11 cellular contexts compared by ENCODE assay signal in genomic region chr11:788953-789940, GRCh38. TPM values are rescaled to one million over a fixed set of nuclear protein-coding genes. Genes with fewer than 3 reads are reported as not detected.
DNase-seq lines count a peak whose midpoint lies in the region; ATAC-seq and TF ChIP-seq lines count a peak whose summit lies in the region.
"Had no signal": no experiment of that assay in that cellular context is flagged by ENCODE, and none has a peak within 500 bp of the region (broad histone marks: within the 10 kb centered on the region; RNA-seq: fewer than 3 reads in every experiment).

No MANE protein-coding gene starts in this region.

- peak overlapping the region; percentile 21 for H3K4me3 Mint-ChIP-seq in T-helper 1 cell treated with Interleukin-12 subunit alpha and Interleukin-12 subunit beta and Interleukin-4 antibody, amounts not matched to agents 30 μg/mL and 1 μg/mL, for 36 hours
- no peak overlapping the region for H3K4me3 Mint-ChIP-seq in natural killer cell treated with Interleukin-12 subunit alpha and Interleukin-12 subunit beta and Interleukin-15 and Interleukin-18, amount 100 ng/mL, for 72 hours
- H3K4me3 Mint-ChIP-seq: activated naive CD8-positive, alpha-beta T cell had no signal

- H3K9me3 Mint-ChIP-seq in T-helper 1 cell treated with Interleukin-12 subunit alpha and Interleukin-12 subunit beta and Interleukin-4 antibody, amounts not matched to agents 30 μg/mL and 1 μg/mL, for 36 hours = no peaks in the 10 kb centered on the region
- no peaks in the 10 kb centered on the region for H3K9me3 Mint-ChIP-seq in natural killer cell treated with Interleukin-12 subunit alpha and Interleukin-12 subunit beta and Interleukin-15 and Interleukin-18, amount 100 ng/mL, for 72 hours

- H3K4me3 ChIP-seq in cardiac fibroblast (replicated peaks in 1 of 2; ENCODE audit: low read depth in 2 of 2, low read length in 2 of 2) (peak overlapping the region; percentile 10 to 11), retinal pigment epithelial cell (ENCODE audit: low read length) (peak overlapping the region; percentile 44)
- H3K4me3 ChIP-seq: SJSA1 had no signal

- no peaks in the 10 kb centered on the region for H3K4me1 Mint-ChIP-seq in T-helper 1 cell treated with Interleukin-12 subunit alpha and Interleukin-12 subunit beta and Interleukin-4 antibody, amounts not matched to agents 30 μg/mL and 1 μg/mL, for 36 hours (ENCODE audit: low read depth)
- peaks cover 0 to 6% of the 10 kb centered on the region in 2 donors for H3K4me1 Mint-ChIP-seq in natural killer cell treated with Interleukin-12 subunit alpha and Interleukin-12 subunit beta and Interleukin-15 and Interleukin-18, amount 100 ng/mL, for 72 hours (ENCODE audit: low read depth in 2 of 2)

- H3K27ac Mint-ChIP-seq in T-helper 1 cell treated with Interleukin-12 subunit alpha and Interleukin-12 subunit beta and Interleukin-4 antibody, amounts not matched to agents 30 μg/mL and 1 μg/mL, for 36 hours = no peak overlapping the region
- H3K27ac Mint-ChIP-seq in natural killer cell treated with Interleukin-12 subunit alpha and Interleukin-12 subunit beta and Interleukin-15 and Interleukin-18, amount 100 ng/mL, for 72 hours = no peak overlapping the region
- H3K27ac Mint-ChIP-seq: activated naive CD8-positive, alpha-beta T cell had no signal

- peaks cover 3% of the 10 kb centered on the region for H3K36me3 Mint-ChIP-seq in T-helper 1 cell treated with Interleukin-12 subunit alpha and Interleukin-12 subunit beta and Interleukin-4 antibody, amounts not matched to agents 30 μg/mL and 1 μg/mL, for 36 hours (ENCODE audit: low read depth)
- H3K36me3 Mint-ChIP-seq in natural killer cell treated with Interleukin-12 subunit alpha and Interleukin-12 subunit beta and Interleukin-15 and Interleukin-18, amount 100 ng/mL, for 72 hours = no peaks in the 10 kb centered on the region
- H3K36me3 Mint-ChIP-seq: activated naive CD8-positive, alpha-beta T cell had no signal

- ATAC-seq in natural killer cell treated with Interleukin-12 subunit alpha and Interleukin-12 subunit beta and Interleukin-15 and Interleukin-18, amount 100 ng/mL, for 72 hours = no peak
- no peak for ATAC-seq in HG02759 (IDR thresholded peaks at IDR 0.05; ENCODE audit: unreplicated experiment)

- no peak for TF ChIP-seq CTCF in cardiac fibroblast (IDR thresholded peaks at IDR 0.05; ENCODE audit: low read depth, low read length)
- no peak for TF ChIP-seq CTCF in retinal pigment epithelial cell (conservative IDR thresholded peaks at IDR 0.05; ENCODE audit: low read depth, low read length)

- no peaks in the 10 kb centered on the region for H3K27me3 Mint-ChIP-seq in T-helper 1 cell treated with Interleukin-12 subunit alpha and Interleukin-12 subunit beta and Interleukin-4 antibody, amounts not matched to agents 30 μg/mL and 1 μg/mL, for 36 hours (ENCODE audit: low read depth)
- H3K27me3 Mint-ChIP-seq in natural killer cell treated with Interleukin-12 subunit alpha and Interleukin-12 subunit beta and Interleukin-15 and Interleukin-18, amount 100 ng/mL, for 72 hours = no peaks in the 10 kb centered on the region
- H3K27me3 Mint-ChIP-seq: activated naive CD8-positive, alpha-beta T cell had no signal

- DNase-seq in T-helper 1 cell (no peak), NCI-H69 (lab: John Stamatoyannopoulos, UW) (peak; percentile 36), cardiac fibroblast (ENCODE audit: low read depth in 2 of 2) (no peak), retinal pigment epithelial cell (ENCODE audit: low read depth) (no peak)
- DNase-seq in natural killer cell treated with Interleukin-12 subunit alpha and Interleukin-12 subunit beta and Interleukin-15 and Interleukin-18, amount 100 ng/mL, for 72 hours (ENCODE audit: low spot score) = no peak
- no peak for DNase-seq in stimulated activated CD4-positive, alpha-beta T cell treated with anti-CD3 and anti-CD28 coated beads, Interleukin-2, amount 100 ng/mL, for 48 hours
- DNase-seq: GF-D8 had no signal

RNA-seq across cellular contexts. Expression of gene CEND1, which starts 0.6 kb away (rescaled TPM):
- 1 to 10 TPM in 1 of 2 donors, under 1 TPM in 1; 0.95 to 3.4 TPM for total RNA-seq in natural killer cell treated with Interleukin-12 subunit alpha and Interleukin-12 subunit beta and Interleukin-15 and Interleukin-18, amount 100 ng/mL, for 72 hours

RNA-seq across cellular contexts. Expression of gene SLC25A22, which starts 8.8 kb away (rescaled TPM):
- total RNA-seq in natural killer cell treated with Interleukin-12 subunit alpha and Interleukin-12 subunit beta and Interleukin-15 and Interleukin-18, amount 100 ng/mL, for 72 hours = 100 to 1,000 TPM in 1 of 2 donors, 10 to 100 TPM in 1; 64.3 to 125 TPM

RNA-seq across cellular contexts. Expression of gene GATD1, which starts 12.0 kb away (rescaled TPM):
- 10 to 100 TPM; 42.2 to 99.7 TPM for total RNA-seq in natural killer cell treated with Interleukin-12 subunit alpha and Interleukin-12 subunit beta and Interleukin-15 and Interleukin-18, amount 100 ng/mL, for 72 hours

RNA-seq across cellular contexts. Expression of gene PIDD1, which starts 15.8 kb away (rescaled TPM):
- 10 to 100 TPM; 19.1 to 53.6 TPM for total RNA-seq in natural killer cell treated with Interleukin-12 subunit alpha and Interleukin-12 subunit beta and Interleukin-15 and Interleukin-18, amount 100 ng/mL, for 72 hours

RNA-seq across cellular contexts. Expression of gene RPLP2, which starts 20.5 kb away (rescaled TPM):
- 1,000 to 10,000 TPM; 1,365 to 2,718 TPM for total RNA-seq in natural killer cell treated with Interleukin-12 subunit alpha and Interleukin-12 subunit beta and Interleukin-15 and Interleukin-18, amount 100 ng/mL, for 72 hours
